20 cellular contexts compared by ENCODE assay signal in the genomic region with DNA sequence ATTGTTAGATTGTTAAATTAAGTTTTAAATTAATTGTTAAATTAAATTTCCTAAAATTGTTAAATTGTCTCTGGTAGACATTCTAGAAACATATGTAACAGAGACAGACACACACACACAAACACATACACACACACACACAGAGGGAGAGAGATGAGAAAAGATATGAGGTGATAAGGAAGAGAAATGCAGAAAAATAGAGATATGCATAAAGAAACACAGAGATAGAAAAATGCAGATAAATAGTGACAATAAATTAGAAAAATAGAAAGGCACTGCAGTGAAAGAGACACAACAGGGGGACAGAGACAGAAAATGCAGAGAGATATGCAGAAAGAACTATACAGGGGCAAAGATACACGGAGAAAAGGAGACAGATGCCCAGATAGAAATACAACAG. TPM values are rescaled to one million over a fixed set of nuclear protein-coding genes. Genes with fewer than 3 reads are reported as not detected.
A peak's percentile ranks its signal among the peaks of the same experiment; 100 is the strongest.
DNase-seq lines count a peak whose midpoint lies in the region; ATAC-seq and TF ChIP-seq lines count a peak whose summit lies in the region.
"Had no signal": no experiment of that assay in that cellular context is flagged by ENCODE, and none has a peak within 500 bp of the region (broad histone marks: within the 10 kb centered on the region; RNA-seq: fewer than 3 reads in every experiment).

No MANE protein-coding gene starts in this region.

- ATAC-seq in left ventricle myocardium superior = no peak
- ATAC-seq in HG03097 (IDR thresholded peaks at IDR 0.05; ENCODE audit: low FRiP score, unreplicated experiment) = no peak

- peaks cover 2% of the 10 kb centered on the region for H3K27me3 Mint-ChIP-seq in endothelial cell (ENCODE audit: unreplicated experiment)
- peaks cover 27% of the 10 kb centered on the region for H3K27me3 Mint-ChIP-seq in Caco-2 (ENCODE audit: insufficient read depth, unreplicated experiment)

- peak in 1 of 2 experiments; percentile 87; a peak in 2 of 4 replicates for TF ChIP-seq EP300 in SK-N-SH (IDR thresholded peaks at IDR 0.05; ENCODE audit: borderline replicate concordance in 1 of 2, low read depth in 1 of 2, low read length in 1 of 2)

- H3K4me1 ChIP-seq in cardiac muscle cell (ENCODE audit: low read depth) (peaks cover 35% of the 10 kb centered on the region), SK-N-SH (ENCODE audit: control insufficient read depth in 1 of 2, insufficient read depth in 2 of 2, low read depth in 1 of 2, low read length in 1 of 2) (peaks cover 4 to 30% of the 10 kb centered on the region in 2 experiments; a peak in 2 of 4 replicates), Caco-2 (no peaks in the 10 kb centered on the region)

- H3K9ac ChIP-seq in SK-N-SH = no peak overlapping the region
- H3K9ac ChIP-seq: BLaER1 had no signal

- H3K36me3 Mint-ChIP-seq in endothelial cell (ENCODE audit: low read depth, unreplicated experiment) = no peaks in the 10 kb centered on the region
- H3K36me3 Mint-ChIP-seq in Caco-2 (ENCODE audit: insufficient read depth, unreplicated experiment) = no peaks in the 10 kb centered on the region
- H3K36me3 Mint-ChIP-seq: CD14-positive monocyte; CD4-positive, alpha-beta memory T cell; CD4-positive, CD25-positive, alpha-beta regulatory T cell; CD8-positive, alpha-beta memory T cell had no signal

- H3K27ac ChIP-seq in cardiac muscle cell = peak overlapping the region; percentile 93
- peak overlapping the region in 1 of 2 experiments; percentile 92; a peak in 2 of 4 replicates for H3K27ac ChIP-seq in SK-N-SH (ENCODE audit: low read depth in 2 of 2, low read length in 1 of 2)
- H3K27ac ChIP-seq: BLaER1 had no signal

- no peaks in the 10 kb centered on the region for H3K79me2 ChIP-seq in SK-N-SH (ENCODE audit: insufficient read depth)

- DNase-seq in cardiac muscle cell (ENCODE audit: low read depth in 1 of 2, low spot score in 1 of 2) = no peak
- no peak for DNase-seq in left ventricle myocardium superior
- no peak for DNase-seq in SK-N-SH
- DNase-seq in endothelial cell (ENCODE audit: low spot score) = no peak
- no peak for DNase-seq in Caco-2
- no peak for DNase-seq in activated effector memory CD4-positive, alpha-beta T cell treated with Interleukin-2 at 50 U/mL for 16 hours
- DNase-seq: 8988T; ACHN; BE2C; C1 segment of cervical spinal cord; Calu3; CD4-positive, alpha-beta memory T cell; CD4-positive, CD25-positive, alpha-beta regulatory T cell; CD8-positive, alpha-beta memory T cell; COR-L47; DMS79 treated with DMSO at 0.1 percent for 48 hours; GF-D8 had no signal

- H3K9me3 Mint-ChIP-seq in endothelial cell (ENCODE audit: unreplicated experiment) (no peaks in the 10 kb centered on the region), Caco-2 (ENCODE audit: unreplicated experiment) (no peaks in the 10 kb centered on the region)
- H3K9me3 Mint-ChIP-seq: CD14-positive monocyte had no signal

- CTCF ChIA-PET in SK-N-SH (lab: Yijun Ruan, JAX) (interaction anchor here (1.4 to 3.2 kb wide), 2 partner anchors 12 to 103 kb away, joined by 4 to 26 read pairs; no protein-coding TSS in a partner anchor), Caco-2 (lab: Charles Lee) (no interaction called here)

- 56% methylated on average over 1 of the region's 1 CpG for WGBS in SK-N-SH (ENCODE audit: low lambda C conversion rate)

- H3K27ac Mint-ChIP-seq in endothelial cell (ENCODE audit: unreplicated experiment) (peak overlapping the region; percentile 33), Caco-2 (ENCODE audit: unreplicated experiment) (no peak overlapping the region)
- H3K27ac Mint-ChIP-seq: CD14-positive monocyte; CD4-positive, alpha-beta memory T cell; CD4-positive, CD25-positive, alpha-beta regulatory T cell; CD8-positive, alpha-beta memory T cell had no signal

- POLR2A ChIA-PET in SK-N-SH (lab: Yijun Ruan, JAX) (interaction anchor here (1.4 kb wide), 1 partner anchor 114 kb away, joined by 3 read pairs; no protein-coding TSS in a partner anchor), Caco-2 (lab: Charles Lee) (no interaction called here)

- intact Hi-C loops in left ventricle myocardium superior (cut with micrococcal nuclease) = no loop called here
- intact Hi-C loops in Caco-2 (cut with micrococcal nuclease; ENCODE audit: unreplicated experiment) = no loop called here

- TF ChIP-seq CTCF in cardiac muscle cell (IDR thresholded peaks at IDR 0.05; ENCODE audit: low read depth, low read length) = no peak
- no peak for TF ChIP-seq CTCF in SK-N-SH (IDR thresholded peaks at IDR 0.05)
- TF ChIP-seq CTCF in endothelial cell (IDR thresholded peaks at IDR 0.05; ENCODE audit: unreplicated experiment) = no peak
- TF ChIP-seq CTCF in Caco-2 (IDR thresholded peaks at IDR 0.05; ENCODE audit: insufficient read depth in 1 of 2, low read depth in 1 of 2, low read length in 1 of 2, severe bottlenecking in 1 of 2, unreplicated experiment in 1 of 2) = no peak

- no peaks in the 10 kb centered on the region for H3F3A ChIP-seq in SK-N-SH (replicated peaks; ENCODE audit: insufficient read depth)

- H3K4me2 ChIP-seq in SK-N-SH = no peak overlapping the region
- H3K4me2 ChIP-seq: BLaER1 had no signal

- BruUV-seq in Caco-2 (replicated peaks; lab: Mats Ljungman, UMichigan) = no TSS peak

- peak; percentile 3; the same call in 1 of the 2 replicates for TF ChIP-seq RAD21 in SK-N-SH (IDR thresholded peaks at IDR 0.05; ENCODE audit: low read length)

- H3K27me3 ChIP-seq in cardiac muscle cell (no peaks in the 10 kb centered on the region), SK-N-SH (ENCODE audit: insufficient read depth) (no peaks in the 10 kb centered on the region), Caco-2 (replicated peaks; ENCODE audit: control insufficient read depth, insufficient read depth, low read length) (no peaks in the 10 kb centered on the region)
- H3K27me3 ChIP-seq: BE2C, BLaER1 had no signal

- H3K4me3 Mint-ChIP-seq in endothelial cell (ENCODE audit: unreplicated experiment) (no peak overlapping the region), Caco-2 (ENCODE audit: unreplicated experiment) (no peak overlapping the region)
- H3K4me3 Mint-ChIP-seq: CD14-positive monocyte; CD4-positive, alpha-beta memory T cell had no signal

- no peak overlapping the region for H2AFZ ChIP-seq in SK-N-SH (ENCODE audit: low read depth)

- H3K4me1 Mint-ChIP-seq in endothelial cell (ENCODE audit: unreplicated experiment) (peaks cover 24% of the 10 kb centered on the region), Caco-2 (ENCODE audit: low read depth, unreplicated experiment) (no peaks in the 10 kb centered on the region)

- H3K4me3 ChIP-seq in cardiac muscle cell (no peak overlapping the region), SK-N-SH (ENCODE audit: low read depth in 2 of 2, low read length in 1 of 2) (no peak overlapping the region), Caco-2 (ENCODE audit: low read depth, low read length) (no peak overlapping the region)
- H3K4me3 ChIP-seq: BLaER1 had no signal

- H3K9me2 ChIP-seq in SK-N-SH = no peaks in the 10 kb centered on the region

- H3K36me3 ChIP-seq in cardiac muscle cell = no peaks in the 10 kb centered on the region
- no peaks in the 10 kb centered on the region for H3K36me3 ChIP-seq in SK-N-SH (replicated peaks in 1 of 2; ENCODE audit: control insufficient read depth in 1 of 2, insufficient read depth in 2 of 2, low read length in 1 of 2)
- H3K36me3 ChIP-seq in Caco-2 (ENCODE audit: control insufficient read depth, insufficient read depth, low read length) = no peaks in the 10 kb centered on the region
- H3K36me3 ChIP-seq: BE2C, BLaER1 had no signal

- no peaks in the 10 kb centered on the region for H4K20me1 ChIP-seq in SK-N-SH (ENCODE audit: insufficient read depth)
- H4K20me1 ChIP-seq: BLaER1 had no signal

- H3K9me3 ChIP-seq in cardiac muscle cell (ENCODE audit: low read depth) (no peaks in the 10 kb centered on the region), SK-N-SH (no peaks in the 10 kb centered on the region), Caco-2 (no peaks in the 10 kb centered on the region)
- H3K9me3 ChIP-seq: BLaER1 had no signal

TF ChIP-seq in SK-N-SH, 30 proteins besides CTCF, POLR2A, EP300 and RAD21 (continues in another document):
- TF ChIP-seq FOXJ3 (CRISPR knock-in tag; IDR thresholded peaks at IDR 0.05) (no peak), NRF1 (IDR thresholded peaks at IDR 0.05; ENCODE audit: low read depth, low read length) (no peak), FOXM1 (IDR thresholded peaks at IDR 0.05; ENCODE audit: low read depth) (no peak), SIN3A (IDR thresholded peaks at IDR 0.05; ENCODE audit: borderline replicate concordance, low read depth, low read length) (no peak), RFX5 (IDR thresholded peaks at IDR 0.05; ENCODE audit: low read length) (no peak; the same call in 1 of the 2 replicates)
- TF ChIP-seq, protein P1, sequence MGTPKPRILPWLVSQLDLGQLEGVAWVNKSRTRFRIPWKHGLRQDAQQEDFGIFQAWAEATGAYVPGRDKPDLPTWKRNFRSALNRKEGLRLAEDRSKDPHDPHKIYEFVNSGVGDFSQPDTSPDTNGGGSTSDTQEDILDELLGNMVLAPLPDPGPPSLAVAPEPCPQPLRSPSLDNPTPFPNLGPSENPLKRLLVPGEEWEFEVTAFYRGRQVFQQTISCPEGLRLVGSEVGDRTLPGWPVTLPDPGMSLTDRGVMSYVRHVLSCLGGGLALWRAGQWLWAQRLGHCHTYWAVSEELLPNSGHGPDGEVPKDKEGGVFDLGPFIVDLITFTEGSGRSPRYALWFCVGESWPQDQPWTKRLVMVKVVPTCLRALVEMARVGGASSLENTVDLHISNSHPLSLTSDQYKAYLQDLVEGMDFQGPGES (IDR thresholded peaks at IDR 0.05; ENCODE audit: low read depth, low read length) = no peak
- TF ChIP-seq, protein P2, sequence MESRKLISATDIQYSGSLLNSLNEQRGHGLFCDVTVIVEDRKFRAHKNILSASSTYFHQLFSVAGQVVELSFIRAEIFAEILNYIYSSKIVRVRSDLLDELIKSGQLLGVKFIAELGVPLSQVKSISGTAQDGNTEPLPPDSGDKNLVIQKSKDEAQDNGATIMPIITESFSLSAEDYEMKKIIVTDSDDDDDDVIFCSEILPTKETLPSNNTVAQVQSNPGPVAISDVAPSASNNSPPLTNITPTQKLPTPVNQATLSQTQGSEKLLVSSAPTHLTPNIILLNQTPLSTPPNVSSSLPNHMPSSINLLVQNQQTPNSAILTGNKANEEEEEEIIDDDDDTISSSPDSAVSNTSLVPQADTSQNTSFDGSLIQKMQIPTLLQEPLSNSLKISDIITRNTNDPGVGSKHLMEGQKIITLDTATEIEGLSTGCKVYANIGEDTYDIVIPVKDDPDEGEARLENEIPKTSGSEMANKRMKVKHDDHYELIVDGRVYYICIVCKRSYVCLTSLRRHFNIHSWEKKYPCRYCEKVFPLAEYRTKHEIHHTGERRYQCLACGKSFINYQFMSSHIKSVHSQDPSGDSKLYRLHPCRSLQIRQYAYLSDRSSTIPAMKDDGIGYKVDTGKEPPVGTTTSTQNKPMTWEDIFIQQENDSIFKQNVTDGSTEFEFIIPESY (IDR thresholded peaks at IDR 0.05; ENCODE audit: borderline replicate concordance, low read depth) = no peak

RNA-seq across cellular contexts. Expression of a gene that starts 25.1 kb away (rescaled TPM):
- total RNA-seq in cardiac muscle cell (82.3 and 139 TPM in 2 replicates), left ventricle myocardium superior (10.3 TPM), endothelial cell (ENCODE audit: unreplicated experiment) (89.6 TPM), Caco-2 (2022) (52.3 and 68.2 TPM in 2 replicates)
- polyA plus RNA-seq in cardiac muscle cell (84.1 and 86.8 TPM in 2 replicates), SK-N-SH (2012; rRNA removed) (96.6 and 154 TPM in 2 replicates)
- 11.7 and 13.9 TPM in 2 replicates for polyA plus RNA-seq in SK-N-SH (2012; cell fraction: cytosol; rRNA removed)
- polyA plus RNA-seq in SK-N-SH (2012; cell fraction: nucleus; rRNA removed) = 1,292 and 1,384 TPM in 2 replicates
